8 cellular contexts compared by ENCODE assay signal in genomic region chr12:41468756-41469155, GRCh38.
"Had no signal": no experiment of that assay in that cellular context is flagged by ENCODE, and none has a peak within 500 bp of the region (broad histone marks: within the 10 kb centered on the region; RNA-seq: fewer than 3 reads in every experiment).

No MANE protein-coding gene starts in this region.

- H3K9me3 ChIP-seq: HAP-1 had no signal

- ATAC-seq: HCT116, HepG2 had no signal

- H3K36me3 ChIP-seq: HAP-1 had no signal

- H3K27ac ChIP-seq: HL-60 had no signal

- H3K4me3 Mint-ChIP-seq: HFFc6, IgD-negative memory B cell had no signal

- DNase-seq: GOT3, H7, HFFc6 had no signal

- H3K4me3 ChIP-seq: HAP-1 had no signal

- H3K27ac Mint-ChIP-seq: HFFc6, IgD-negative memory B cell had no signal

- H3K27me3 Mint-ChIP-seq: IgD-negative memory B cell had no signal

- H3K4me1 Mint-ChIP-seq: IgD-negative memory B cell had no signal
